ENCODE assay signal across 23 cellular contexts in the genomic region with DNA sequence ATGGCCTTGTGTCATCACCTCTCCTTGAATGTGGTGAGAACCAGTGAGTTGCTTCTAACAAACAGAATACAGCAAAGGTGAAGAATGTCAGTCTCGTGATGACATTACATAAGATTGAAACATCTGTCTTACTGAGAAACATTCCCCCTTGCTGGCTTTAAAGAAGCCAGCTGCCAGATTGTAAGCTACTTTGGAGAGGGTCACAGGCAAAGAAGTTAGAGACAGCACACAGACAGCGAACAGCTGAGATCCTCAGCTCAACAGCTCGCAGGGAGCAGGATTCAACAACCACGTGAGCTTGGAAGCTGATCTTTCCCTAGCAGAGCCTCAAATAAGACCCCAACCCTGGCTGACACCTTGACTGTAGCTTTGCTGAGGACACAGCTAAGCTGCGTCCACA.
DNase-seq lines count a peak whose midpoint lies in the region; ATAC-seq and TF ChIP-seq lines count a peak whose summit lies in the region.
"Had no signal": no experiment of that assay in that cellular context is flagged by ENCODE, and none has a peak within 500 bp of the region (broad histone marks: within the 10 kb centered on the region; RNA-seq: fewer than 3 reads in every experiment).

No MANE protein-coding gene starts in this region.

- peaks cover 2% of the 10 kb centered on the region for H3K27me3 Mint-ChIP-seq in endodermal cell (ENCODE audit: insufficient read depth)
- H3K27me3 Mint-ChIP-seq: activated naive CD4-positive, alpha-beta T cell treated with anti-CD3 and anti-CD28 coated beads, Interleukin-2, amount 10 ng/mL, durations not matched to agents 7 days and 5 days; dendritic cell treated with granulocyte-macrophage colony-stimulating factor and Interleukin-4, amounts not matched to agents 40 ng/mL and 50 ng/mL, for 4 days; naive B cell had no signal

- H3K27ac ChIP-seq in endodermal cell (ENCODE audit: low read depth, low read length) = no peak overlapping the region
- H3K27ac ChIP-seq in neural cell (ENCODE audit: low read length) = no peak overlapping the region
- H3K27ac ChIP-seq in thyroid gland = no peak overlapping the region
- no peak overlapping the region for H3K27ac ChIP-seq in foreskin keratinocyte
- no peak overlapping the region for H3K27ac ChIP-seq in effector memory CD4-positive, alpha-beta T cell (ENCODE audit: insufficient read depth, low read length, poor library complexity, severe bottlenecking)
- H3K27ac ChIP-seq: C4-2B, thoracic aorta had no signal

- H3K36me3 Mint-ChIP-seq in endodermal cell (ENCODE audit: low read depth) = no peaks in the 10 kb centered on the region
- H3K36me3 Mint-ChIP-seq: activated naive CD4-positive, alpha-beta T cell treated with anti-CD3 and anti-CD28 coated beads, Interleukin-2, amount 10 ng/mL, durations not matched to agents 7 days and 5 days; naive B cell had no signal

- H3K4me3 Mint-ChIP-seq in endodermal cell = no peak overlapping the region
- H3K4me3 Mint-ChIP-seq: activated naive CD4-positive, alpha-beta T cell treated with anti-CD3 and anti-CD28 coated beads, Interleukin-2, amount 10 ng/mL, durations not matched to agents 7 days and 5 days; activated T-helper 1 cell treated with anti-CD3 and anti-CD28 coated beads, Interleukin-12 subunit alpha, Interleukin-12 subunit beta, Interleukin-2, Interleukin-4 antibody, amounts not matched to agents 30 ng/mL and 10 ng/mL and 1 ng/mL, durations not matched to agents 14 hours and 24 hours and 36 hours; dendritic cell treated with granulocyte-macrophage colony-stimulating factor and Interleukin-4, amounts not matched to agents 40 ng/mL and 50 ng/mL, for 4 days; naive B cell had no signal

- no peaks in the 10 kb centered on the region for H3K9me2 ChIP-seq in neural cell (ENCODE audit: insufficient read depth, low read length)

- 40 to 53% methylated on average over 3 to 5 of the region's 5 CpGs for WGBS in endodermal cell (ENCODE audit: insufficient coverage in 1 of 2, insufficient read length in 1 of 2), 2 experiments
- 84 to 85% methylated on average over 5 of the region's 5 CpGs for WGBS in thyroid gland, 2 donors

- H3K36me3 ChIP-seq in endodermal cell (ENCODE audit: control insufficient read depth, insufficient read depth, low read length) (no peaks in the 10 kb centered on the region), neural cell (ENCODE audit: insufficient read depth, low read length) (no peaks in the 10 kb centered on the region), thyroid gland (no peaks in the 10 kb centered on the region)
- no peaks in the 10 kb centered on the region for H3K36me3 ChIP-seq in effector memory CD4-positive, alpha-beta T cell (ENCODE audit: control insufficient read depth, insufficient read depth, low read length)
- H3K36me3 ChIP-seq: thoracic aorta had no signal

- H3K27me3 ChIP-seq in endodermal cell (ENCODE audit: control insufficient read depth, insufficient read depth, low read length, poor library complexity, severe bottlenecking) (no peaks in the 10 kb centered on the region), neural cell (ENCODE audit: insufficient read depth, low read depth, low read length) (no peaks in the 10 kb centered on the region), thyroid gland (no peaks in the 10 kb centered on the region), foreskin keratinocyte (no peaks in the 10 kb centered on the region)
- no peaks in the 10 kb centered on the region for H3K27me3 ChIP-seq in effector memory CD4-positive, alpha-beta T cell (replicated peaks; ENCODE audit: control insufficient read depth, insufficient read depth, low read length, poor library complexity, severe bottlenecking)

- no peak overlapping the region for H3K4me2 ChIP-seq in neural cell (ENCODE audit: low read length)

- H3K79me2 ChIP-seq in neural cell (replicated peaks; ENCODE audit: insufficient read depth, low read length) = peaks cover 5% of the 10 kb centered on the region

- DNase-seq in HCEC 1CT = peak; percentile 38
- DNase-seq in NCI-H82 (lab: John Stamatoyannopoulos, UW) = peak; percentile 99
- peak; percentile 69 for DNase-seq in endodermal cell
- no peak for DNase-seq in thyroid gland
- DNase-seq in foreskin keratinocyte = no peak
- no peak for DNase-seq in effector memory CD4-positive, alpha-beta T cell
- DNase-seq: activated naive CD4-positive, alpha-beta T cell treated with anti-CD3 and anti-CD28 coated beads, Interleukin-2, amount 10 ng/mL, durations not matched to agents 7 days and 5 days; amygdala; head of caudate nucleus; left colon; naive B cell; NCI-H2171 treated with DMSO at 0.1 percent for 48 hours; NCI-H774; OCI-M1; stimulated activated CD4-positive, alpha-beta T cell treated with anti-CD3 and anti-CD28 coated beads, Interleukin-12 subunit alpha, Interleukin-12 subunit beta, amount 100 ng/mL, for 4 hours; stimulated activated CD4-positive, alpha-beta T cell treated with anti-CD3 and anti-CD28 coated beads, Interleukin-4, amount 100 ng/mL, for 4 hours; stimulated activated naive CD4-positive, alpha-beta T cell treated with Interleukin-2 at 50 U/mL for 16 hours; T-helper 9 cell had no signal

- H3K4me3 ChIP-seq in endodermal cell (ENCODE audit: low read length) (no peak overlapping the region), neural cell (ENCODE audit: low read length) (peak overlapping the region; percentile 16), thyroid gland (replicated peaks in 1 of 3) (no peak overlapping the region)
- no peak overlapping the region for H3K4me3 ChIP-seq in effector memory CD4-positive, alpha-beta T cell (ENCODE audit: insufficient read depth, low read depth, low read length, poor library complexity, severe bottlenecking)
- H3K4me3 ChIP-seq: thoracic aorta had no signal

- TF ChIP-seq EP300 in neural cell (conservative IDR thresholded peaks at IDR 0.05; ENCODE audit: poor library complexity, severe bottlenecking) = no peak

- H3K9ac ChIP-seq in endodermal cell (ENCODE audit: extremely low read depth, low read length, poor library complexity, severe bottlenecking) (no peak overlapping the region), neural cell (ENCODE audit: low read length) (no peak overlapping the region)

- no peak for TF ChIP-seq POLR2A in thyroid gland (IDR thresholded peaks at IDR 0.05)

- H3K9me3 Mint-ChIP-seq in endodermal cell = no peaks in the 10 kb centered on the region
- H3K9me3 Mint-ChIP-seq: activated naive CD4-positive, alpha-beta T cell treated with anti-CD3 and anti-CD28 coated beads, Interleukin-2, amount 10 ng/mL, durations not matched to agents 7 days and 5 days; activated T-helper 1 cell treated with anti-CD3 and anti-CD28 coated beads, Interleukin-12 subunit alpha, Interleukin-12 subunit beta, Interleukin-2, Interleukin-4 antibody, amounts not matched to agents 30 ng/mL and 10 ng/mL and 1 ng/mL, durations not matched to agents 14 hours and 24 hours and 36 hours; dendritic cell treated with granulocyte-macrophage colony-stimulating factor and Interleukin-4, amounts not matched to agents 40 ng/mL and 50 ng/mL, for 4 days; naive B cell had no signal

- no peak overlapping the region for H2AFZ ChIP-seq in neural cell (ENCODE audit: low read depth, low read length)

- H3K27ac Mint-ChIP-seq in endodermal cell = no peak overlapping the region
- H3K27ac Mint-ChIP-seq: activated naive CD4-positive, alpha-beta T cell treated with anti-CD3 and anti-CD28 coated beads, Interleukin-2, amount 10 ng/mL, durations not matched to agents 7 days and 5 days; activated T-helper 1 cell treated with anti-CD3 and anti-CD28 coated beads, Interleukin-12 subunit alpha, Interleukin-12 subunit beta, Interleukin-2, Interleukin-4 antibody, amounts not matched to agents 30 ng/mL and 10 ng/mL and 1 ng/mL, durations not matched to agents 14 hours and 24 hours and 36 hours; dendritic cell treated with granulocyte-macrophage colony-stimulating factor and Interleukin-4, amounts not matched to agents 40 ng/mL and 50 ng/mL, for 4 days; naive B cell had no signal

- H4K20me1 ChIP-seq in neural cell (ENCODE audit: insufficient read depth) = no peaks in the 10 kb centered on the region

- H3F3A ChIP-seq in neural cell (ENCODE audit: insufficient read depth, low read length, poor library complexity, severe bottlenecking) = no peaks in the 10 kb centered on the region

- no peak for TF ChIP-seq RAD21 in neural cell (conservative IDR thresholded peaks at IDR 0.05)

- TF ChIP-seq CTCF in endodermal cell (conservative IDR thresholded peaks at IDR 0.05) (no peak), neural cell (IDR thresholded peaks at IDR 0.05; ENCODE audit: poor library complexity, severe bottlenecking) (no peak), thyroid gland (IDR thresholded peaks at IDR 0.05) (no peak), foreskin keratinocyte (conservative IDR thresholded peaks at IDR 0.05) (no peak)

- no peak for ATAC-seq in foreskin keratinocyte
- ATAC-seq: left colon had no signal

- no peaks in the 10 kb centered on the region for H3K4me1 ChIP-seq in endodermal cell (ENCODE audit: control insufficient read depth, insufficient read depth, low read length)
- no peaks in the 10 kb centered on the region for H3K4me1 ChIP-seq in thyroid gland
- no peaks in the 10 kb centered on the region for H3K4me1 ChIP-seq in foreskin keratinocyte
- H3K4me1 ChIP-seq in effector memory CD4-positive, alpha-beta T cell (ENCODE audit: control insufficient read depth, insufficient read depth, low read length, poor library complexity, severe bottlenecking) = no peaks in the 10 kb centered on the region

- peaks cover 16% of the 10 kb centered on the region for H3K4me1 Mint-ChIP-seq in endodermal cell
- H3K4me1 Mint-ChIP-seq: activated naive CD4-positive, alpha-beta T cell treated with anti-CD3 and anti-CD28 coated beads, Interleukin-2, amount 10 ng/mL, durations not matched to agents 7 days and 5 days; naive B cell had no signal

- H3K9me3 ChIP-seq in endodermal cell (ENCODE audit: control insufficient read depth, low read length) = no peaks in the 10 kb centered on the region
- no peaks in the 10 kb centered on the region for H3K9me3 ChIP-seq in neural cell (ENCODE audit: low read length)
- no peaks in the 10 kb centered on the region for H3K9me3 ChIP-seq in thyroid gland
- no peaks in the 10 kb centered on the region for H3K9me3 ChIP-seq in effector memory CD4-positive, alpha-beta T cell (ENCODE audit: control insufficient read depth, low read length)
- H3K9me3 ChIP-seq: thoracic aorta had no signal

- intact Hi-C loops in thyroid gland (cut with DNase I) = no loop called here

TF ChIP-seq in neural cell, 6 proteins besides CTCF, POLR2A, EP300 and RAD21 (continues in another document):
- TF ChIP-seq POLR2AphosphoS5 (IDR thresholded peaks at IDR 0.05) (no peak), MXI1 (conservative IDR thresholded peaks at IDR 0.05; ENCODE audit: poor library complexity, severe bottlenecking) (no peak), EZH2 (IDR thresholded peaks at IDR 0.05; ENCODE audit: borderline replicate concordance, insufficient read depth, low read length, poor library complexity, severe bottlenecking) (no peak), SMC3 (conservative IDR thresholded peaks at IDR 0.05; ENCODE audit: poor library complexity) (no peak)

Comparison
In these comparisons a context has a peak if more than half of its experiments do, and no peak if none do; other contexts are left out.
1. DNase-seq: peak in HCEC 1CT (single experiment), NCI-H82 (single experiment) and endodermal cell (single experiment); none in thyroid gland (0 of 2), foreskin keratinocyte (0 of 2) and effector memory CD4-positive, alpha-beta T cell (0 of 3).